ENCODE assay signal across 22 cellular contexts in the genomic region with DNA sequence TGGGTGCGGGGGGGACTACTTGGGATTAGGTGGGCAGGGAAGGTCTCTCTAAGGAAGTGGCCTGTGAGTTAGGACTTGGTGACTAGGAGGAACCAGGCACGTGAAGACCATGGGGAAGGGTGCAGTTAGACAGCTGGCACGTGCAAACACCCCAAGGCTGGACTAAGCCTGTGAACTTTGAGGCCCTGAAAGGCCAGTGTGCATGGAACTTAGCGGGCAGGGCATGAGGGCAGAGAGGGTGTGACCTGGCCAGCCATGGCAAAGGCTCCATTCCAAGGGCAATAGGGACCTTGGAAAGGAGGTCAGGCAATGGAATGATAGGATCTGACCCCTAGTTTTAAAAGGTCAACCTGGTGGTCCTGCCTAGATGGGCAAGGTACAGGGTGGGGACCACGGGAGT.
"Had no signal": no experiment of that assay in that cellular context is flagged by ENCODE, and none has a peak within 500 bp of the region (broad histone marks: within the 10 kb centered on the region; RNA-seq: fewer than 3 reads in every experiment).

No MANE protein-coding gene starts in this region.

- H3K36me3 Mint-ChIP-seq: immature natural killer cell, mesothelial cell of epicardium had no signal

- ATAC-seq: foreskin keratinocyte, gastroesophageal sphincter, heart left ventricle, left colon, left lung, left ventricle myocardium superior, lower lobe of right lung, mucosa of descending colon had no signal

- H3K9me3 ChIP-seq: esophagus muscularis mucosa, gastroesophageal sphincter, heart left ventricle, left lung, lower lobe of right lung, mucosa of descending colon had no signal

- H3K27me3 ChIP-seq: heart left ventricle, hepatocyte had no signal

- H3K4me1 ChIP-seq: esophagus muscularis mucosa, foreskin keratinocyte, gastroesophageal sphincter, lower lobe of right lung had no signal

- H3K36me3 ChIP-seq: esophagus muscularis mucosa, gastroesophageal sphincter, heart left ventricle, left lung, lower lobe of right lung had no signal

- DNase-seq: dermis blood vessel endothelial cell; dorsolateral prefrontal cortex; effector CD4-positive, alpha-beta T cell; effector memory CD4-positive, alpha-beta T cell; foreskin keratinocyte; heart left ventricle; hypothalamus; immature natural killer cell; islet precursor cell; kidney; kidney glomerular epithelial cell; left colon; left lung; left ventricle myocardium superior; mesenchymal stem cell; mucosa of descending colon had no signal

- H3K4me1 Mint-ChIP-seq: immature natural killer cell had no signal

- H3K27ac Mint-ChIP-seq: immature natural killer cell, mesothelial cell of epicardium had no signal

- H3K4me2 ChIP-seq: hepatocyte had no signal

- H3K27ac ChIP-seq: coronary artery, dorsolateral prefrontal cortex, esophagus muscularis mucosa, foreskin keratinocyte, gastroesophageal sphincter, heart left ventricle, hepatocyte, left lung, lower lobe of right lung had no signal

- H3K9me3 Mint-ChIP-seq: immature natural killer cell, mesothelial cell of epicardium had no signal

- H3K4me3 Mint-ChIP-seq: immature natural killer cell, mesothelial cell of epicardium had no signal

- H3K4me3 ChIP-seq: coronary artery, dorsolateral prefrontal cortex, esophagus muscularis mucosa, gastroesophageal sphincter, heart left ventricle, hepatocyte, left lung, lower lobe of right lung, mucosa of descending colon had no signal
